ENCODE assay signal across 1 cellular context in genomic region chr11:64887757-64888405, GRCh38.
TF ChIP-seq lines count a peak whose summit lies in the region.

No MANE protein-coding gene starts in this region.

TF ChIP-seq in GM12878, 131 proteins besides CTCF, POLR2A, EP300 and RAD21 (continues in another document):
- TF ChIP-seq, protein P1, sequence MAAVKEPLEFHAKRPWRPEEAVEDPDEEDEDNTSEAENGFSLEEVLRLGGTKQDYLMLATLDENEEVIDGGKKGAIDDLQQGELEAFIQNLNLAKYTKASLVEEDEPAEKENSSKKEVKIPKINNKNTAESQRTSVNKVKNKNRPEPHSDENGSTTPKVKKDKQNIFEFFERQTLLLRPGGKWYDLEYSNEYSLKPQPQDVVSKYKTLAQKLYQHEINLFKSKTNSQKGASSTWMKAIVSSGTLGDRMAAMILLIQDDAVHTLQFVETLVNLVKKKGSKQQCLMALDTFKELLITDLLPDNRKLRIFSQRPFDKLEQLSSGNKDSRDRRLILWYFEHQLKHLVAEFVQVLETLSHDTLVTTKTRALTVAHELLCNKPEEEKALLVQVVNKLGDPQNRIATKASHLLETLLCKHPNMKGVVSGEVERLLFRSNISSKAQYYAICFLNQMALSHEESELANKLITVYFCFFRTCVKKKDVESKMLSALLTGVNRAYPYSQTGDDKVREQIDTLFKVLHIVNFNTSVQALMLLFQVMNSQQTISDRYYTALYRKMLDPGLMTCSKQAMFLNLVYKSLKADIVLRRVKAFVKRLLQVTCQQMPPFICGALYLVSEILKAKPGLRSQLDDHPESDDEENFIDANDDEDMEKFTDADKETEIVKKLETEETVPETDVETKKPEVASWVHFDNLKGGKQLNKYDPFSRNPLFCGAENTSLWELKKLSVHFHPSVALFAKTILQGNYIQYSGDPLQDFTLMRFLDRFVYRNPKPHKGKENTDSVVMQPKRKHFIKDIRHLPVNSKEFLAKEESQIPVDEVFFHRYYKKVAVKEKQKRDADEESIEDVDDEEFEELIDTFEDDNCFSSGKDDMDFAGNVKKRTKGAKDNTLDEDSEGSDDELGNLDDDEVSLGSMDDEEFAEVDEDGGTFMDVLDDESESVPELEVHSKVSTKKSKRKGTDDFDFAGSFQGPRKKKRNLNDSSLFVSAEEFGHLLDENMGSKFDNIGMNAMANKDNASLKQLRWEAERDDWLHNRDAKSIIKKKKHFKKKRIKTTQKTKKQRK (IDR thresholded peaks at IDR 0.05; ENCODE audit: low read depth, low read length) = no peak
- TF ChIP-seq NFXL1 (IDR thresholded peaks at IDR 0.05; ENCODE audit: borderline replicate concordance) = no peak
- peak; percentile 81; the same call in 1 of the 2 replicates for TF ChIP-seq RB1 (IDR thresholded peaks at IDR 0.05; ENCODE audit: borderline replicate concordance)
- TF ChIP-seq HDGF (IDR thresholded peaks at IDR 0.05) = peak; percentile 97
- TF ChIP-seq SPI1 (IDR thresholded peaks at IDR 0.05; ENCODE audit: borderline replicate concordance, insufficient read depth, low read depth, low read length) = no peak
- no peak for TF ChIP-seq E4F1 (IDR thresholded peaks at IDR 0.05; ENCODE audit: borderline replicate concordance, partially characterized antibody)
- TF ChIP-seq RFX5 (IDR thresholded peaks at IDR 0.05; ENCODE audit: low read depth, low read length) = no peak
- peak; percentile 18 for TF ChIP-seq RELA (IDR thresholded peaks at IDR 0.05; ENCODE audit: borderline replicate concordance, partially characterized antibody)
- TF ChIP-seq BHLHE40 (IDR thresholded peaks at IDR 0.05; ENCODE audit: borderline replicate concordance in 1 of 2, low read depth in 2 of 2, low read length in 1 of 2) = peak; percentile 22 to 25; a peak in 2 of 4 replicates
- no peak for TF ChIP-seq JUNB (IDR thresholded peaks at IDR 0.05)
- peak; percentile 38 for TF ChIP-seq SP1 (IDR thresholded peaks at IDR 0.05; ENCODE audit: low read depth, low read length)
- no peak for TF ChIP-seq E2F8 (IDR thresholded peaks at IDR 0.05; ENCODE audit: low read depth, partially characterized antibody)
- no peak for TF ChIP-seq ZNF217 (IDR thresholded peaks at IDR 0.05)
- TF ChIP-seq IKZF2 (IDR thresholded peaks at IDR 0.05) = no peak
- TF ChIP-seq LARP7 (IDR thresholded peaks at IDR 0.05) = 0 out of 2 replicates have a peak, but pooled peaks have one; percentile 16
- TF ChIP-seq, protein P2, sequence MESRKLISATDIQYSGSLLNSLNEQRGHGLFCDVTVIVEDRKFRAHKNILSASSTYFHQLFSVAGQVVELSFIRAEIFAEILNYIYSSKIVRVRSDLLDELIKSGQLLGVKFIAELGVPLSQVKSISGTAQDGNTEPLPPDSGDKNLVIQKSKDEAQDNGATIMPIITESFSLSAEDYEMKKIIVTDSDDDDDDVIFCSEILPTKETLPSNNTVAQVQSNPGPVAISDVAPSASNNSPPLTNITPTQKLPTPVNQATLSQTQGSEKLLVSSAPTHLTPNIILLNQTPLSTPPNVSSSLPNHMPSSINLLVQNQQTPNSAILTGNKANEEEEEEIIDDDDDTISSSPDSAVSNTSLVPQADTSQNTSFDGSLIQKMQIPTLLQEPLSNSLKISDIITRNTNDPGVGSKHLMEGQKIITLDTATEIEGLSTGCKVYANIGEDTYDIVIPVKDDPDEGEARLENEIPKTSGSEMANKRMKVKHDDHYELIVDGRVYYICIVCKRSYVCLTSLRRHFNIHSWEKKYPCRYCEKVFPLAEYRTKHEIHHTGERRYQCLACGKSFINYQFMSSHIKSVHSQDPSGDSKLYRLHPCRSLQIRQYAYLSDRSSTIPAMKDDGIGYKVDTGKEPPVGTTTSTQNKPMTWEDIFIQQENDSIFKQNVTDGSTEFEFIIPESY (IDR thresholded peaks at IDR 0.05) = 0 out of 2 replicates have a peak, but pooled peaks have one; percentile 35
- TF ChIP-seq, protein P3, sequence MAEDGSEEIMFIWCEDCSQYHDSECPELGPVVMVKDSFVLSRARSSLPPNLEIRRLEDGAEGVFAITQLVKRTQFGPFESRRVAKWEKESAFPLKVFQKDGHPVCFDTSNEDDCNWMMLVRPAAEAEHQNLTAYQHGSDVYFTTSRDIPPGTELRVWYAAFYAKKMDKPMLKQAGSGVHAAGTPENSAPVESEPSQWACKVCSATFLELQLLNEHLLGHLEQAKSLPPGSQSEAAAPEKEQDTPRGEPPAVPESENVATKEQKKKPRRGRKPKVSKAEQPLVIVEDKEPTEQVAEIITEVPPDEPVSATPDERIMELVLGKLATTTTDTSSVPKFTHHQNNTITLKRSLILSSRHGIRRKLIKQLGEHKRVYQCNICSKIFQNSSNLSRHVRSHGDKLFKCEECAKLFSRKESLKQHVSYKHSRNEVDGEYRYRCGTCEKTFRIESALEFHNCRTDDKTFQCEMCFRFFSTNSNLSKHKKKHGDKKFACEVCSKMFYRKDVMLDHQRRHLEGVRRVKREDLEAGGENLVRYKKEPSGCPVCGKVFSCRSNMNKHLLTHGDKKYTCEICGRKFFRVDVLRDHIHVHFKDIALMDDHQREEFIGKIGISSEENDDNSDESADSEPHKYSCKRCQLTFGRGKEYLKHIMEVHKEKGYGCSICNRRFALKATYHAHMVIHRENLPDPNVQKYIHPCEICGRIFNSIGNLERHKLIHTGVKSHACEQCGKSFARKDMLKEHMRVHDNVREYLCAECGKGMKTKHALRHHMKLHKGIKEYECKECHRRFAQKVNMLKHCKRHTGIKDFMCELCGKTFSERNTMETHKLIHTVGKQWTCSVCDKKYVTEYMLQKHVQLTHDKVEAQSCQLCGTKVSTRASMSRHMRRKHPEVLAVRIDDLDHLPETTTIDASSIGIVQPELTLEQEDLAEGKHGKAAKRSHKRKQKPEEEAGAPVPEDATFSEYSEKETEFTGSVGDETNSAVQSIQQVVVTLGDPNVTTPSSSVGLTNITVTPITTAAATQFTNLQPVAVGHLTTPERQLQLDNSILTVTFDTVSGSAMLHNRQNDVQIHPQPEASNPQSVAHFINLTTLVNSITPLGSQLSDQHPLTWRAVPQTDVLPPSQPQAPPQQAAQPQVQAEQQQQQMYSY (CRISPR knock-in tag; IDR thresholded peaks at IDR 0.05) = no peak
- TF ChIP-seq PAX8 (IDR thresholded peaks at IDR 0.05) = no peak
- TF ChIP-seq GATAD2B (conservative IDR thresholded peaks at IDR 0.05; ENCODE audit: low read depth) = peak; percentile 61; the same call in 1 of the 2 replicates
- TF ChIP-seq DPF2 (IDR thresholded peaks at IDR 0.05) = 0 out of 2 replicates have a peak, but pooled peaks have one; percentile 32
- TF ChIP-seq CREB1 (IDR thresholded peaks at IDR 0.05; ENCODE audit: low read depth) = 0 out of 2 replicates have a peak, but pooled peaks have one; percentile 16
- TF ChIP-seq ZNF622 (IDR thresholded peaks at IDR 0.05) = no peak
- TF ChIP-seq TCF3 (IDR thresholded peaks at IDR 0.05; ENCODE audit: borderline replicate concordance, insufficient read depth, low read depth, low read length) = no peak
- peak; percentile 40 for TF ChIP-seq IKZF1 (conservative IDR thresholded peaks at IDR 0.05)
- TF ChIP-seq EED (IDR thresholded peaks at IDR 0.05; ENCODE audit: low read depth) = no peak
- TF ChIP-seq NR2F1 (conservative IDR thresholded peaks at IDR 0.05) = no peak
- TF ChIP-seq JUND (IDR thresholded peaks at IDR 0.05; ENCODE audit: low read depth, low read length) = no peak
- no peak for TF ChIP-seq MYC (IDR thresholded peaks at IDR 0.05; ENCODE audit: insufficient read depth, insufficient read length, insufficient replicate concordance, low read length, severe bottlenecking)
- peak; percentile 74 for TF ChIP-seq KLF5 (IDR thresholded peaks at IDR 0.05; ENCODE audit: partially characterized antibody)
- TF ChIP-seq ATF7 (IDR thresholded peaks at IDR 0.05; ENCODE audit: low read depth) = no peak
- peak; percentile 72; the same call in 1 of the 2 replicates for TF ChIP-seq YY1 (IDR thresholded peaks at IDR 0.05; ENCODE audit: low read depth, low read length)
- TF ChIP-seq, protein P4, sequence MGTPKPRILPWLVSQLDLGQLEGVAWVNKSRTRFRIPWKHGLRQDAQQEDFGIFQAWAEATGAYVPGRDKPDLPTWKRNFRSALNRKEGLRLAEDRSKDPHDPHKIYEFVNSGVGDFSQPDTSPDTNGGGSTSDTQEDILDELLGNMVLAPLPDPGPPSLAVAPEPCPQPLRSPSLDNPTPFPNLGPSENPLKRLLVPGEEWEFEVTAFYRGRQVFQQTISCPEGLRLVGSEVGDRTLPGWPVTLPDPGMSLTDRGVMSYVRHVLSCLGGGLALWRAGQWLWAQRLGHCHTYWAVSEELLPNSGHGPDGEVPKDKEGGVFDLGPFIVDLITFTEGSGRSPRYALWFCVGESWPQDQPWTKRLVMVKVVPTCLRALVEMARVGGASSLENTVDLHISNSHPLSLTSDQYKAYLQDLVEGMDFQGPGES (IDR thresholded peaks at IDR 0.05) = no peak
- no peak for TF ChIP-seq ZNF384 (IDR thresholded peaks at IDR 0.05; ENCODE audit: borderline replicate concordance, low read depth, low read length)
- TF ChIP-seq CUX1 (IDR thresholded peaks at IDR 0.05; ENCODE audit: insufficient replicate concordance, low read depth, low read length) = no peak
- TF ChIP-seq ZSCAN29 (IDR thresholded peaks at IDR 0.05) = no peak
- TF ChIP-seq NFYA (IDR thresholded peaks at IDR 0.05; ENCODE audit: borderline replicate concordance, low read depth, low read length) = no peak
- TF ChIP-seq NBN (IDR thresholded peaks at IDR 0.05) = peak; percentile 59
- no peak for TF ChIP-seq POLR2AphosphoS5 (IDR thresholded peaks at IDR 0.05; ENCODE audit: low read length)
- no peak for TF ChIP-seq TCF12 (IDR thresholded peaks at IDR 0.05; ENCODE audit: low read depth, low read length)
- no peak for TF ChIP-seq ZBED1 (IDR thresholded peaks at IDR 0.05; ENCODE audit: borderline replicate concordance)
- no peak for TF ChIP-seq ZNF24 (IDR thresholded peaks at IDR 0.05)
- no peak for TF ChIP-seq TAF1 (IDR thresholded peaks at IDR 0.05; ENCODE audit: borderline replicate concordance, low read depth, low read length)
- TF ChIP-seq MTA3 (IDR thresholded peaks at IDR 0.05; ENCODE audit: borderline replicate concordance, low read length) = no peak
